Comparison of ENCODE assay signal across 8 cellular contexts in the genomic region with DNA sequence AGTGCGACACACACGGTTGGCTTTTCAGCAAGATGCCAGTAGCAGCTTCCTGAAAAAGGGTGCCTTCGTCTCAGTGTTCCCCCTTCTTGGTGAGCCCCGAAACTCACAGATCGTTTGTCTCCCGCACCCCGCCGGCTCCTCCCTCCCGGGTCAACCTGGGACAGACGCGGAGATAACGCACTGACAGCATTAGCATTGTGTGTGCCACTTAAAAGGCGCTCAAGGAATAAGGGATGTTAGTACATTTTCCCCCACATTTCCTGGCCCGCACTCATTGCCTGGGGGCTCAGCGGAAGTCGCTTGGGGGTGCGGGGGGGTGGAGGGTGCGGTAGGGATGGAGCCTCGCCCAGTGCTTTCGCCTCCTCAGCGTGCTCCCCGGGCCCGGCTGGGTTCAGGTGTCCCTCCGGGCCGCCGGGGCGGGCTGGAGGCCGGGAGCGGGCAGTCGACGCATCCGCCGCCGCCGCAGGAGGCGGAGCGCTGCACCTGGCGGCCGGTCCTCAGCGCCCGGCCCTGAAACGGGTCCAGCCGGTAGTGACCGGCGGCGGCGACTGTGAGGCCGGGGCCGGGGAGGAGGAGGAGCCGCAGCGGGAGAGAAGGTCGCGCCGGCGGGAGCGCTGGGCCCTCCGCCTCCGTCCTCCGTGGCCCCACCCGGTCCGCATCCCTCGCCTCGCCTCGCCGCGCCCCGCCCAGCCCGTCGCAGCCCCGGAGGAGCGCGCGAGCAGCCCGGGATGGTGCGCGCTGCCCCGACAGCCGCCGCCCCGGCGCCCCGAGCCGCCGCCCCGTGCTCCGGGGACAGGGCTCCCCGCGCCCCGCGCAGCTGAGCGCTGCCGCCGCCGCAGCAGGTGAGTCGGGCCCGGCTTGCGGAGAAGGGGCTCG. TPM values are rescaled to one million over a fixed set of nuclear protein-coding genes. Genes with fewer than 3 reads are reported as not detected.
DNase-seq lines count a peak whose midpoint lies in the region; ATAC-seq and TF ChIP-seq lines count a peak whose summit lies in the region.

A gene (plus strand): TSS at position 694 of the 876 bp plus-strand sequence. CDS start 27,675 bp downstream, outside the sequence.

- peak; percentile 48 to 85 (median 66) for DNase-seq in CD8-positive, alpha-beta T cell
- DNase-seq in HK-2 (ENCODE audit: unreplicated experiment) (peak; percentile 51), T follicular helper cell (ENCODE audit: low read depth) (peak; percentile 54), hepatocyte (ENCODE audit: low spot score) (peak; percentile 83), sciatic nerve (ENCODE audit: low spot score) (peak; percentile 72), NCI-H1048 (lab: John Stamatoyannopoulos, UW) (no peak)

- H3K9me3 ChIP-seq in CD8-positive, alpha-beta T cell (ENCODE audit: low read length) = no peaks in the 10 kb centered on the region
- H3K9me3 ChIP-seq in hepatocyte (ENCODE audit: low read depth) = no peaks in the 10 kb centered on the region

- POLR2A ChIA-PET in CD8-positive, alpha-beta T cell (lab: Charles Lee) = interaction anchor here (0.7 to 3.1 kb wide), 20 partner anchors 8 to 645 kb away, joined by 3 to 42 read pairs (median 6); a partner anchor contains a TSS

- no peaks in the 10 kb centered on the region for H4K20me1 ChIP-seq in hepatocyte (ENCODE audit: insufficient read depth, poor library complexity, severe bottlenecking)

- peak within 1 kb of the TSS; percentile 93 for H2AFZ ChIP-seq in hepatocyte

- peak within 1 kb of the TSS; percentile 98 for H3K27ac ChIP-seq in CD8-positive, alpha-beta T cell (ENCODE audit: low read depth, low read length)
- peak within 1 kb of the TSS; percentile 11 for H3K27ac ChIP-seq in adipose tissue (ENCODE audit: low read depth, low read length)
- peak within 1 kb of the TSS; percentile 84 for H3K27ac ChIP-seq in hepatocyte

- H3K36me3 Mint-ChIP-seq in CD8-positive, alpha-beta T cell = peaks cover 16% of the 10 kb centered on the region

- no peaks in the 10 kb centered on the region for H3K27me3 ChIP-seq in CD8-positive, alpha-beta T cell (ENCODE audit: insufficient read depth, low read length)
- peaks cover 14% of the 10 kb centered on the region for H3K27me3 ChIP-seq in hepatocyte

- no peaks in the 10 kb centered on the region for H3K36me3 ChIP-seq in CD8-positive, alpha-beta T cell (ENCODE audit: insufficient read depth, low read length)
- no peaks in the 10 kb centered on the region for H3K36me3 ChIP-seq in hepatocyte (replicated peaks; ENCODE audit: insufficient read depth, low read depth)

- peaks cover 4% of the 10 kb centered on the region for H3K79me2 ChIP-seq in hepatocyte

- peak within 1 kb of the TSS; percentile 92 for H3K4me3 Mint-ChIP-seq in CD8-positive, alpha-beta T cell

- peak; percentile 41 for ATAC-seq in CD8-positive, alpha-beta T cell
- ATAC-seq in GM19455 (IDR thresholded peaks at IDR 0.05; ENCODE audit: unreplicated experiment) = peak; percentile 64
- ATAC-seq in sciatic nerve = peak; percentile 77

- peak within 1 kb of the TSS; percentile 97 for H3K4me2 ChIP-seq in hepatocyte

- peaks cover 37% of the 10 kb centered on the region for H3K4me1 Mint-ChIP-seq in CD8-positive, alpha-beta T cell (ENCODE audit: low read depth)

- WGBS in adipose tissue, 3 donors = 1 to 3% (median 2%) methylated on average over 55 to 97 of the region's 98 CpGs
- 4% methylated on average over 28 of the region's 98 CpGs for WGBS in hepatocyte (ENCODE audit: low lambda C conversion rate, missing lambda C conversion rate)

- intact Hi-C loops in CD8-positive, alpha-beta T cell (cut with DNase I, micrococcal nuclease) = loop anchor here (1.0 to 10.0 kb wide), 15 partner anchors 25 to 1274 kb away; a partner anchor contains a TSS
- intact Hi-C loops in sciatic nerve (cut with DNase I) = no loop called here

- TF ChIP-seq CTCF in CD8-positive, alpha-beta T cell (IDR thresholded peaks at IDR 0.05) = no peak
- no peak for TF ChIP-seq CTCF in hepatocyte (IDR thresholded peaks at IDR 0.05; ENCODE audit: poor library complexity)

- H3K4me3 ChIP-seq in CD8-positive, alpha-beta T cell (ENCODE audit: low read depth, low read length) = peak within 1 kb of the TSS; percentile 69
- H3K4me3 ChIP-seq in hepatocyte = peak within 1 kb of the TSS; percentile 94

- no peaks in the 10 kb centered on the region for H3K9me3 Mint-ChIP-seq in CD8-positive, alpha-beta T cell

- H3K4me1 ChIP-seq in CD8-positive, alpha-beta T cell (ENCODE audit: insufficient read depth, low read length) = peaks cover 43% of the 10 kb centered on the region
- H3K4me1 ChIP-seq in hepatocyte (ENCODE audit: insufficient read depth) = no peaks in the 10 kb centered on the region

- H3K27ac Mint-ChIP-seq in CD8-positive, alpha-beta T cell = peak within 1 kb of the TSS; percentile 99

- CTCF ChIA-PET in CD8-positive, alpha-beta T cell (lab: Charles Lee) = interaction anchor here (1.0 to 1.6 kb wide), 7 partner anchors 8 to 647 kb away, joined by 3 to 5 read pairs (median 3); no protein-coding TSS in a partner anchor

- H3K27me3 Mint-ChIP-seq in CD8-positive, alpha-beta T cell (ENCODE audit: low read depth) = no peaks in the 10 kb centered on the region

- H3K9me2 ChIP-seq in hepatocyte (replicated peaks; ENCODE audit: insufficient read depth) = no peaks in the 10 kb centered on the region

RNA-seq across cellular contexts. Expression of the gene that starts here (rescaled TPM):
- total RNA-seq in CD8-positive, alpha-beta T cell = 10 to 100 TPM; 45.6 to 50.6 TPM
- polyA plus RNA-seq in adipose tissue (10 to 100 TPM in 1 of 3 donors, 1 to 10 TPM in 2; 6.2 to 10.4 (median 7.1) TPM), hepatocyte (5.2 and 9.7 TPM in 2 replicates)
- total RNA-seq in hepatocyte (15.9 and 17.9 TPM in 2 replicates), sciatic nerve (47.5 TPM)

Comparison
In these comparisons a context has a peak if more than half of its experiments do, and no peak if none do; other contexts are left out.
1. H3K27ac ChIP-seq: peak in every context shown above with its lines; median percentile 98 in CD8-positive, alpha-beta T cell; 84 in hepatocyte; 11 in adipose tissue.